Comparison of ENCODE assay signal across 3 cellular contexts in genomic region chr13:111044087-111044830, GRCh38.
TF ChIP-seq lines count a peak whose summit lies in the region.

No MANE protein-coding gene starts in this region.

TF ChIP-seq in GM12891, 5 proteins besides CTCF, POLR2A, EP300 and RAD21:
- TF ChIP-seq POU2F2 (IDR thresholded peaks at IDR 0.05; ENCODE audit: low read depth, low read length), result no peak
- TF ChIP-seq SPI1 (IDR thresholded peaks at IDR 0.05; ENCODE audit: low read depth, low read length), result no peak
- no peak for TF ChIP-seq POLR2AphosphoS5 (IDR thresholded peaks at IDR 0.05; ENCODE audit: low read depth, low read length)
- TF ChIP-seq TAF1 (IDR thresholded peaks at IDR 0.05; ENCODE audit: low read depth, low read length), result no peak
- TF ChIP-seq PAX5 (IDR thresholded peaks at IDR 0.05; ENCODE audit: insufficient read depth, low read length, severe bottlenecking), result no peak

TF ChIP-seq in IMR-90, 13 proteins besides CTCF, POLR2A, EP300 and RAD21:
- no peak for TF ChIP-seq ELK1 (IDR thresholded peaks at IDR 0.05; ENCODE audit: borderline replicate concordance, low read depth, low read length)
- no peak for TF ChIP-seq NFE2L2 (IDR thresholded peaks at IDR 0.05; ENCODE audit: low read depth, low read length)
- no peak for TF ChIP-seq CHD1 (IDR thresholded peaks at IDR 0.05; ENCODE audit: low read depth, low read length)
- no peak for TF ChIP-seq RFX5 (IDR thresholded peaks at IDR 0.05; ENCODE audit: low read depth, low read length)
- no peak for TF ChIP-seq CEBPB (IDR thresholded peaks at IDR 0.05; ENCODE audit: low read depth, low read length)
- no peak for TF ChIP-seq USF2 (IDR thresholded peaks at IDR 0.05; ENCODE audit: low read depth, low read length)
- no peak for TF ChIP-seq MAFK (IDR thresholded peaks at IDR 0.05; ENCODE audit: low read depth, low read length)
- no peak for TF ChIP-seq RCOR1 (IDR thresholded peaks at IDR 0.05; ENCODE audit: insufficient replicate concordance, low read length)
- no peak for TF ChIP-seq SMC3 (IDR thresholded peaks at IDR 0.05; ENCODE audit: low read depth, low read length)

TF ChIP-seq in H1, 55 proteins besides CTCF, POLR2A, EP300 and RAD21:
- TF ChIP-seq POLR2AphosphoS5 (IDR thresholded peaks at IDR 0.05; ENCODE audit: low read depth, low read length), result no peak
- TF ChIP-seq CBX5 (IDR thresholded peaks at IDR 0.05; ENCODE audit: low read depth, low read length), result no peak
- TF ChIP-seq CHD7 (IDR thresholded peaks at IDR 0.05; ENCODE audit: insufficient replicate concordance, low read length), result no peak
- no peak for TF ChIP-seq SP1 (IDR thresholded peaks at IDR 0.05; ENCODE audit: low read depth, low read length)
- no peak for TF ChIP-seq YY1 (IDR thresholded peaks at IDR 0.05; ENCODE audit: low read depth, low read length)
- no peak for TF ChIP-seq USF2 (IDR thresholded peaks at IDR 0.05; ENCODE audit: low read length)
- TF ChIP-seq KDM4A (IDR thresholded peaks at IDR 0.05; ENCODE audit: low read depth, low read length, severe bottlenecking), result no peak
- TF ChIP-seq GTF2F1 (IDR thresholded peaks at IDR 0.05; ENCODE audit: borderline replicate concordance, low read depth, low read length), result no peak
- no peak for TF ChIP-seq JUND (IDR thresholded peaks at IDR 0.05; ENCODE audit: low read length)
- no peak for TF ChIP-seq CEBPB (IDR thresholded peaks at IDR 0.05; ENCODE audit: low read depth, low read length)
- TF ChIP-seq FOSL1 (IDR thresholded peaks at IDR 0.05; ENCODE audit: insufficient read depth, low read depth, low read length), result no peak
- no peak for TF ChIP-seq CTBP2 (IDR thresholded peaks at IDR 0.05; ENCODE audit: borderline replicate concordance, insufficient read depth, insufficient read length, low read length)
- TF ChIP-seq POU5F1 (IDR thresholded peaks at IDR 0.05; ENCODE audit: low read depth, low read length), result no peak
- no peak for TF ChIP-seq RBBP5 (IDR thresholded peaks at IDR 0.05; ENCODE audit: borderline replicate concordance, low read depth, low read length)
